26 cellular contexts compared by ENCODE assay signal in the genomic region with DNA sequence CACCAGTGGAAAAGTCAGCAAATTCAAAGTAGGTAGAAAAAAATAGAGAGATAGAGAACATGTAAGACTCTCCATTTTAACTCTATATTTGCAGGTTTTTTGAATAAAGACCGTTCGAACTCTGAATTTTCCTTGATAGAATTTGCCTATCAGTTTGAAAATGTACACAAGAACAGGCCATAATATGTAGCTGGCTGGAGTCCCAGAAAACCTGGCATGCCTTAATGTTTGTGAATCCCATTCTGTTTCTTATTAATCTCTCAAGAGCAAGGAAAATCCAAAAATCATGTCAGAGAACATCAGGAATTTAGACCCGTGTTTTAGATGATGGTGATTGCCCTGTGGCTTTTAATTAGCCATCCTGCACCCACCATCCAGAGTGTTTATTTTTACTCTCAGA. TPM values are rescaled to one million over a fixed set of nuclear protein-coding genes. Genes with fewer than 3 reads are reported as not detected.
DNase-seq lines count a peak whose midpoint lies in the region; ATAC-seq, FAIRE-seq and TF ChIP-seq lines count a peak whose summit lies in the region.
"Had no signal": no experiment of that assay in that cellular context is flagged by ENCODE, and none has a peak within 500 bp of the region (broad histone marks: within the 10 kb centered on the region; RNA-seq: fewer than 3 reads in every experiment).

No MANE protein-coding gene starts in this region.

- no peak for TF ChIP-seq RAD21 in IMR-90 (IDR thresholded peaks at IDR 0.05; ENCODE audit: low read length)

- H4K91ac ChIP-seq in IMR-90 (ENCODE audit: insufficient read depth, low read depth, low read length), result no peak overlapping the region

- H2AFZ ChIP-seq in IMR-90 (replicated peaks; ENCODE audit: low read length, poor library complexity) (no peak overlapping the region), PC-9 (no peak overlapping the region)

- CTCF ChIA-PET in IMR-90 (lab: Yijun Ruan, JAX) (no interaction called here), PC-9 (lab: Charles Lee) (no interaction called here)

- H3K27me3 ChIP-seq in IMR-90 (ENCODE audit: control insufficient read depth, insufficient read depth, low read length) (peaks cover 2% of the 10 kb centered on the region; the same call in 1 of the 2 replicates), PC-9 (ENCODE audit: insufficient read depth, low read depth) (0 out of 2 replicates have a peak, but pooled peaks cover 5% of the 10 kb centered on the region)
- H3K27me3 ChIP-seq: SJCRH30 had no signal

- TF ChIP-seq POLR2A in IMR-90 (IDR thresholded peaks at IDR 0.05; ENCODE audit: low read depth, low read length), result no peak

- no peak overlapping the region for H3K9ac ChIP-seq in IMR-90 (ENCODE audit: low read depth, low read length)

- no peaks in the 10 kb centered on the region for H3F3A ChIP-seq in PC-9 (ENCODE audit: insufficient read depth, low read depth)

- WGBS in IMR-90 (ENCODE audit: extremely low coverage in 2 of 2, insufficient read length in 1 of 2), 2 experiments, result no CpG with 5 or more reads among the region's 3 CpGs

- DNase-seq in IMR-90 (peak; percentile 41), NCI-H526 (lab: John Stamatoyannopoulos, UW) (peak; percentile 33 to 36), choroid plexus epithelial cell (ENCODE audit: low read depth) (peak; percentile 19), PC-9 (no peak)
- DNase-seq: Calu3; CD8-positive, alpha-beta memory T cell; DMS153; NCI-H1092; NCI-H2029 treated with DMSO at 0.1 percent for 48 hours; NCI-H226; NCI-H69; NK-92 treated with Interleukin-12 subunit alpha and Interleukin-12 subunit beta, amount 100 ng/mL, for 24 hours; SJCRH30 had no signal

- H3K23ac ChIP-seq in IMR-90 (ENCODE audit: low read depth, low read length), result no peak overlapping the region

- H3K9me3 ChIP-seq in IMR-90 (ENCODE audit: control insufficient read depth, insufficient read depth, low read length) (no peaks in the 10 kb centered on the region), PC-9 (ENCODE audit: insufficient read depth, low read depth) (no peaks in the 10 kb centered on the region)
- H3K9me3 ChIP-seq: SJCRH30 had no signal

- ATAC-seq in IMR-90 (ENCODE audit: low read depth), result no peak
- ATAC-seq in HG03571 (IDR thresholded peaks at IDR 0.05; ENCODE audit: unreplicated experiment), result no peak
- ATAC-seq in HG02678 (IDR thresholded peaks at IDR 0.05; ENCODE audit: unreplicated experiment), result no peak
- ATAC-seq: HCT116, K562, Panc1 had no signal

- H2BK120ac ChIP-seq in IMR-90 (ENCODE audit: low read depth, low read length), result no peak overlapping the region

- H4K8ac ChIP-seq in IMR-90 (ENCODE audit: low read depth in 2 of 2, low read length in 2 of 2), result no peak overlapping the region

- BruUV-seq in IMR-90 (replicated peaks; lab: Mats Ljungman, UMichigan) (no TSS peak), PC-9 (replicated peaks; lab: Mats Ljungman, UMichigan) (no TSS peak)

- H3K4me3 ChIP-seq in IMR-90 (ENCODE audit: insufficient read depth, low read depth, low read length) (no peak overlapping the region), choroid plexus epithelial cell (ENCODE audit: low read depth, low read length) (no peak overlapping the region), PC-9 (no peak overlapping the region)
- H3K4me3 ChIP-seq: K562, SJCRH30 had no signal

- no peak overlapping the region for H2BK5ac ChIP-seq in IMR-90 (ENCODE audit: low read depth, low read length, poor library complexity, severe bottlenecking)

- intact Hi-C loops in IMR-90 (cut with micrococcal nuclease) (no loop called here), PC-9 (cut with micrococcal nuclease; ENCODE audit: unreplicated experiment) (no loop called here)

- H3K18ac ChIP-seq in IMR-90 (ENCODE audit: low read depth, low read length), result no peak overlapping the region

- H3K36me3 ChIP-seq in IMR-90 (ENCODE audit: control insufficient read depth, insufficient read depth, low read length), result no peaks in the 10 kb centered on the region
- no peaks in the 10 kb centered on the region for H3K36me3 ChIP-seq in PC-9 (ENCODE audit: low read depth)
- H3K36me3 ChIP-seq: SJCRH30 had no signal

- H3K27ac ChIP-seq in IMR-90 (ENCODE audit: insufficient read depth, low read length), result no peak overlapping the region
- H3K27ac ChIP-seq in PC-9, result no peak overlapping the region
- H3K27ac ChIP-seq: C4-2B, SJCRH30 had no signal

- in situ Hi-C loops in IMR-90 (cut with MboI; ENCODE audit: low sequenced_read_pairs), result no loop called here

- H3K79me1 ChIP-seq in IMR-90 (ENCODE audit: low read depth in 1 of 2, low read length in 2 of 2), result no peaks in the 10 kb centered on the region

- dilution Hi-C loops in IMR-90 (cut with HindIII; ENCODE audit: low sequenced_read_pairs, unreplicated experiment), result no loop called here

- H4K5ac ChIP-seq in IMR-90 (ENCODE audit: low read depth, low read length), result no peak overlapping the region

- no peaks in the 10 kb centered on the region for H3K79me2 ChIP-seq in PC-9 (ENCODE audit: low read depth)

- no peak overlapping the region for H2BK20ac ChIP-seq in IMR-90 (ENCODE audit: low read depth, low read length)

- POLR2A ChIA-PET in IMR-90 (lab: Charles Lee; ENCODE audit: unreplicated experiment) (no interaction called here), PC-9 (lab: Charles Lee; ENCODE audit: unreplicated experiment) (no interaction called here)

- no peaks in the 10 kb centered on the region for H3K9me1 ChIP-seq in IMR-90 (ENCODE audit: insufficient read depth, low read length)

- no peak overlapping the region for H2BK15ac ChIP-seq in IMR-90 (ENCODE audit: low read depth, low read length)

- H3K14ac ChIP-seq in IMR-90 (replicated peaks; ENCODE audit: low read depth, low read length), result no peak overlapping the region

- H4K20me1 ChIP-seq in IMR-90 (ENCODE audit: insufficient read depth, low read length), result no peaks in the 10 kb centered on the region
- no peaks in the 10 kb centered on the region for H4K20me1 ChIP-seq in PC-9 (ENCODE audit: insufficient read depth)

- FAIRE-seq in islet of Langerhans (lab: Jason Lieb, UNC), result peak; percentile 69
- FAIRE-seq: GM12891, H1, K562 had no signal

- no peaks in the 10 kb centered on the region for H3K4me1 ChIP-seq in IMR-90 (ENCODE audit: control insufficient read depth, insufficient read depth, low read length)
- no peaks in the 10 kb centered on the region for H3K4me1 ChIP-seq in PC-9 (replicated peaks; ENCODE audit: insufficient read depth)
- H3K4me1 ChIP-seq: SJCRH30 had no signal

- H3K56ac ChIP-seq in IMR-90 (ENCODE audit: extremely low read depth, insufficient read depth, low read length), result no peak overlapping the region

- no peak overlapping the region for H2AK9ac ChIP-seq in IMR-90 (replicated peaks; ENCODE audit: low read depth, low read length, poor library complexity)

- H2AK5ac ChIP-seq in IMR-90 (ENCODE audit: low read depth, low read length), result no peak overlapping the region

- TF ChIP-seq CTCF in IMR-90 (conservative IDR thresholded peaks at IDR 0.05; ENCODE audit: low read depth, low read length) (no peak), choroid plexus epithelial cell (conservative IDR thresholded peaks at IDR 0.05; ENCODE audit: low read depth, low read length) (no peak), PC-9 (conservative IDR thresholded peaks at IDR 0.05) (no peak)

- H3K4me2 ChIP-seq in IMR-90 (ENCODE audit: low read depth, low read length) (no peak overlapping the region), PC-9 (no peak overlapping the region)

- H3K4ac ChIP-seq in IMR-90 (ENCODE audit: low read depth, low read length), result no peak overlapping the region

- H3K9me2 ChIP-seq in PC-9 (ENCODE audit: insufficient read depth), result no peaks in the 10 kb centered on the region; the same call in 1 of the 2 replicates

TF ChIP-seq in IMR-90, 13 proteins besides CTCF, POLR2A, EP300 and RAD21:
- no peak for TF ChIP-seq MXI1 (IDR thresholded peaks at IDR 0.05; ENCODE audit: borderline replicate concordance, low read depth, low read length)
- TF ChIP-seq MAFK (IDR thresholded peaks at IDR 0.05; ENCODE audit: low read depth, low read length), result no peak
- TF ChIP-seq RFX5 (IDR thresholded peaks at IDR 0.05; ENCODE audit: low read depth, low read length), result no peak
- no peak for TF ChIP-seq MAZ (IDR thresholded peaks at IDR 0.05; ENCODE audit: borderline replicate concordance, low read depth, low read length)
- TF ChIP-seq, protein P1, sequence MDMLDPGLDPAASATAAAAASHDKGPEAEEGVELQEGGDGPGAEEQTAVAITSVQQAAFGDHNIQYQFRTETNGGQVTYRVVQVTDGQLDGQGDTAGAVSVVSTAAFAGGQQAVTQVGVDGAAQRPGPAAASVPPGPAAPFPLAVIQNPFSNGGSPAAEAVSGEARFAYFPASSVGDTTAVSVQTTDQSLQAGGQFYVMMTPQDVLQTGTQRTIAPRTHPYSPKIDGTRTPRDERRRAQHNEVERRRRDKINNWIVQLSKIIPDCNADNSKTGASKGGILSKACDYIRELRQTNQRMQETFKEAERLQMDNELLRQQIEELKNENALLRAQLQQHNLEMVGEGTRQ (IDR thresholded peaks at IDR 0.05; ENCODE audit: low read depth, low read length), result no peak
- no peak for TF ChIP-seq CHD1 (IDR thresholded peaks at IDR 0.05; ENCODE audit: low read depth, low read length)
- TF ChIP-seq, protein P2, sequence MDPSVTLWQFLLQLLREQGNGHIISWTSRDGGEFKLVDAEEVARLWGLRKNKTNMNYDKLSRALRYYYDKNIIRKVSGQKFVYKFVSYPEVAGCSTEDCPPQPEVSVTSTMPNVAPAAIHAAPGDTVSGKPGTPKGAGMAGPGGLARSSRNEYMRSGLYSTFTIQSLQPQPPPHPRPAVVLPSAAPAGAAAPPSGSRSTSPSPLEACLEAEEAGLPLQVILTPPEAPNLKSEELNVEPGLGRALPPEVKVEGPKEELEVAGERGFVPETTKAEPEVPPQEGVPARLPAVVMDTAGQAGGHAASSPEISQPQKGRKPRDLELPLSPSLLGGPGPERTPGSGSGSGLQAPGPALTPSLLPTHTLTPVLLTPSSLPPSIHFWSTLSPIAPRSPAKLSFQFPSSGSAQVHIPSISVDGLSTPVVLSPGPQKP (IDR thresholded peaks at IDR 0.05; ENCODE audit: borderline replicate concordance, low read depth, low read length), result no peak
- no peak for TF ChIP-seq SMC3 (IDR thresholded peaks at IDR 0.05; ENCODE audit: low read depth, low read length)
- TF ChIP-seq RCOR1 (IDR thresholded peaks at IDR 0.05; ENCODE audit: insufficient replicate concordance, low read length), result no peak
- no peak for TF ChIP-seq CEBPB (IDR thresholded peaks at IDR 0.05; ENCODE audit: low read depth, low read length)
TF ChIP-seq in IMR-90: peak in this region for 0.

RNA-seq across cellular contexts. Expression of gene CFAP161, which starts 7.2 kb away (rescaled TPM):
- total RNA-seq in IMR-90 (2012; rRNA removed), result not detected in 2 replicates
- not detected in 2 replicates for polyA plus RNA-seq in IMR-90 (2012; rRNA removed)
- not detected in 2 replicates for polyA plus RNA-seq in IMR-90 (2012; cell fraction: cytosol; rRNA removed)
- not detected in 2 replicates for polyA plus RNA-seq in IMR-90 (2012; cell fraction: nucleus; rRNA removed; ENCODE audit: low replicate concordance)
- 1.4 and 2.0 TPM in 2 replicates for total RNA-seq in PC-9 (2021)
- total RNA-seq: A172; Calu3; CD8-positive, alpha-beta memory T cell; G401; H1; SJCRH30; T-helper 1 cell treated with Interleukin-12 subunit alpha and Interleukin-12 subunit beta and Interleukin-4 antibody, amounts not matched to agents 30 ng/mL and 1 ng/mL, for 36 hours had no signal
- polyA plus RNA-seq: AG04450; CD8-positive, alpha-beta memory T cell had no signal

Comparison
In these comparisons a context has a peak if more than half of its experiments do, and no peak if none do; other contexts are left out.
1. DNase-seq: peak in IMR-90 (single experiment), NCI-H526 (2 of 2) and choroid plexus epithelial cell (single experiment); none in PC-9 (0 of 2).